8 cellular contexts compared by ENCODE assay signal in the genomic region with DNA sequence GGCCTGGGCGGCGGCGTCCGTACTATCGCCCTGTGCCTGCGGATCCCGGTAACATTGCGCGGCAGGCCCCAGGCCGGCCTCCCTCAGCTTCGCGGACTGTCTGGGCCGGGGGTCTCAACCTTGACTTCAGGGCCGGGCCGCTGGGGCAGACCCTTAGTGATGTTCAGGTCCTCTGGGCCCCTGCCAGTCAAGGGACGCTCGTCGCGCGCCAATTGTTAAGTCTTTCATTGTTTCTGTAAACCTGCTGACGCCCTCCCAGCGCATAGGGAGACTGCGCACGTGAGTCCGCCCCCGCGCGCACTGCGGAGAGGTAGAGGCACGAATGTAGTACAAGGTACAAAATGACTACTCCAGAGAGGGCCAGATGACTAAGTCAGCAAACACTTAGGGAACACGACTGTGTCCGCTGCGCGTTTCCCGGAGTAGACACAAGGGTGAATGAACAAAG. TPM values are rescaled to one million over a fixed set of nuclear protein-coding genes. Genes with fewer than 3 reads are reported as not detected.
DNase-seq lines count a peak whose midpoint lies in the region; ATAC-seq and TF ChIP-seq lines count a peak whose summit lies in the region.

No MANE protein-coding gene starts in this region.

- ATAC-seq in HG03025 (IDR thresholded peaks at IDR 0.05; ENCODE audit: low FRiP score, unreplicated experiment) = peak; percentile 18

- H3K4me3 ChIP-seq in NT2/D1 (ENCODE audit: insufficient read length, low read depth) (peak overlapping the region; percentile 79), cardiac muscle cell (peak overlapping the region; percentile 53), vagina (peak overlapping the region; percentile 60 to 82)

- TF ChIP-seq POLR2A in vagina (IDR thresholded peaks at IDR 0.05) = no peak

- no peaks in the 10 kb centered on the region for H3K4me1 ChIP-seq in NT2/D1 (ENCODE audit: insufficient read depth, insufficient read length)
- peaks cover 5% of the 10 kb centered on the region for H3K4me1 ChIP-seq in cardiac muscle cell (ENCODE audit: low read depth)
- peaks cover 39% of the 10 kb centered on the region for H3K4me1 ChIP-seq in vagina

- intact Hi-C loops in posterior cingulate gyrus (cut with DNase I) = loop anchor here (1.0 kb wide), 1 partner anchor 12 kb away; no protein-coding TSS in a partner anchor
- intact Hi-C loops in vagina (cut with DNase I) = no loop called here

- H3K27me3 ChIP-seq in NT2/D1 (ENCODE audit: insufficient read depth, insufficient read length) = no peaks in the 10 kb centered on the region
- no peaks in the 10 kb centered on the region for H3K27me3 ChIP-seq in cardiac muscle cell
- no peaks in the 10 kb centered on the region for H3K27me3 ChIP-seq in vagina

- no peak overlapping the region for H3K27ac ChIP-seq in cardiac muscle cell
- peak overlapping the region; percentile 85 for H3K27ac ChIP-seq in vagina

- H3K9me3 ChIP-seq in NT2/D1 (ENCODE audit: insufficient read depth, low read length) (no peaks in the 10 kb centered on the region), cardiac muscle cell (ENCODE audit: low read depth) (no peaks in the 10 kb centered on the region), vagina (no peaks in the 10 kb centered on the region)

- peak overlapping the region; percentile 93 for H3K9ac ChIP-seq in NT2/D1 (ENCODE audit: insufficient read length, low read depth)

- TF ChIP-seq CTCF in cardiac muscle cell (IDR thresholded peaks at IDR 0.05; ENCODE audit: low read depth, low read length) = no peak
- no peak for TF ChIP-seq CTCF in vagina (IDR thresholded peaks at IDR 0.05)

- DNase-seq in NCI-H2029 (lab: John Stamatoyannopoulos, UW) = peak; percentile 39
- DNase-seq in NCI-H2029 treated with DMSO at 0.1 percent for 48 hours (lab: John Stamatoyannopoulos, UW) = no peak
- DNase-seq in NT2/D1 (ENCODE audit: low read depth, low spot score) = no peak
- peak; percentile 80 for DNase-seq in activated naive CD4-positive, alpha-beta T cell treated with anti-CD3 and anti-CD28 coated beads, Interleukin-2, amount 50 U/mL, for 16 hours
- peak in 1 of 2 donors; percentile 55 for DNase-seq in cardiac muscle cell (ENCODE audit: low read depth in 1 of 2, low spot score in 1 of 2)
- DNase-seq in posterior cingulate gyrus = peak; percentile 31 to 95 (median 72)
- DNase-seq in vagina (ENCODE audit: extremely low spot score in 2 of 2) = no peak

- H3K36me3 ChIP-seq in NT2/D1 (ENCODE audit: insufficient read depth, insufficient read length, low read length) (peaks cover 12% of the 10 kb centered on the region), cardiac muscle cell (no peaks in the 10 kb centered on the region), vagina (no peaks in the 10 kb centered on the region)

RNA-seq across cellular contexts. Expression of a gene that starts 0.5 kb away (rescaled TPM):
- total RNA-seq in cardiac muscle cell = 121 and 131 TPM in 2 replicates
- polyA plus RNA-seq in cardiac muscle cell = 164 and 182 TPM in 2 replicates
- total RNA-seq in vagina = 30.0 TPM

RNA-seq across cellular contexts. Expression of a gene that starts 38.4 kb away (rescaled TPM):
- total RNA-seq in cardiac muscle cell (6.7 and 10.2 TPM in 2 replicates), vagina (not detected)
- 4.5 and 7.9 TPM in 2 replicates for polyA plus RNA-seq in cardiac muscle cell

RNA-seq across cellular contexts. Expression of a gene that starts 59.7 kb away (rescaled TPM):
- 0.83 and 1.5 TPM in 2 replicates for total RNA-seq in cardiac muscle cell
- polyA plus RNA-seq in cardiac muscle cell = 2.6 and 2.7 TPM in 2 replicates
- 4.7 TPM for total RNA-seq in vagina

Comparison
In these comparisons a context has a peak if more than half of its experiments do, and no peak if none do; other contexts are left out.
1. DNase-seq: peak in NCI-H2029 (single experiment), activated naive CD4-positive, alpha-beta T cell treated with anti-CD3 and anti-CD28 coated beads, Interleukin-2, amount 50 U/mL, for 16 hours (single experiment) and posterior cingulate gyrus (10 of 10); none in NCI-H2029 treated with DMSO at 0.1 percent for 48 hours (single experiment), NT2/D1 (single experiment) and vagina (0 of 2).
2. Peak in every context shown above with its lines, with median percentiles within 50 percentile points of each other: H3K4me3 ChIP-seq.